In genomic region chr9:98192503-98193335, GRCh38 we compare ENCODE assay signal across 8 cellular contexts. TPM values are rescaled to one million over a fixed set of nuclear protein-coding genes. Genes with fewer than 3 reads are reported as not detected.
DNase-seq lines count a peak whose midpoint lies in the region; ATAC-seq, FAIRE-seq and TF ChIP-seq lines count a peak whose summit lies in the region.

Gene CORO2A (minus strand): TSS chr9:98192637. CDS start chr9:98157660, 34,977 bp downstream.

- ATAC-seq in DND-41 (ENCODE audit: insufficient read depth, low read depth): peak; percentile 69
- ATAC-seq in aorta (ENCODE audit: low FRiP score): peak; percentile 87

- TF ChIP-seq CTCF in DND-41 (IDR thresholded peaks at IDR 0.05; ENCODE audit: borderline replicate concordance, extremely low read depth, low read length, poor library complexity, severe bottlenecking): peak; percentile 48
- peak; percentile 73 for TF ChIP-seq CTCF in H9 (conservative IDR thresholded peaks at IDR 0.05)
- TF ChIP-seq CTCF in astrocyte (IDR thresholded peaks at IDR 0.05; ENCODE audit: insufficient read depth, low read depth, low read length): peak; percentile 26

- peak within 1 kb of the TSS; percentile 25 for H3K27ac ChIP-seq in DND-41 (ENCODE audit: low read length)
- H3K27ac ChIP-seq in H9 (ENCODE audit: insufficient read length, low read depth, low read length): no peak within 1 kb of the TSS
- H3K27ac ChIP-seq in astrocyte (ENCODE audit: low read depth, low read length): peak within 1 kb of the TSS; percentile 48
- H3K27ac ChIP-seq in aorta (ENCODE audit: low read depth in 1 of 2, low read length in 2 of 2): no peak within 1 kb of the TSS

- peak within 1 kb of the TSS; percentile 90 for H2AFZ ChIP-seq in DND-41 (ENCODE audit: low read depth, low read length)
- H2AFZ ChIP-seq in H9 (ENCODE audit: low read length): no peak within 1 kb of the TSS
- peak within 1 kb of the TSS; percentile 90 for H2AFZ ChIP-seq in astrocyte (ENCODE audit: low read depth, low read length)

- no CpG with 5 or more reads among the region's 95 CpGs for WGBS in H9 (ENCODE audit: extremely low coverage, insufficient read length, low lambda C conversion rate)
- WGBS in aorta, 2 donors: 1% methylated on average over 50 to 95 of the region's 95 CpGs

- H2BK5ac ChIP-seq in H9 (ENCODE audit: insufficient read length, low read length): no peak within 1 kb of the TSS

- no peak within 1 kb of the TSS for H2AK5ac ChIP-seq in H9 (ENCODE audit: insufficient read length, low read length)

- peaks cover 28% of the 10 kb centered on the region for H3K4me1 ChIP-seq in DND-41 (ENCODE audit: insufficient read depth, low read length)
- H3K4me1 ChIP-seq in H9 (ENCODE audit: insufficient read depth, low read length): no peaks in the 10 kb centered on the region; the same call in 1 of the 2 replicates
- peaks cover 5% of the 10 kb centered on the region for H3K4me1 ChIP-seq in astrocyte (ENCODE audit: insufficient read depth, low read length)
- no peaks in the 10 kb centered on the region for H3K4me1 ChIP-seq in aorta (ENCODE audit: control insufficient read depth in 1 of 2, insufficient read depth in 2 of 2, low read length in 2 of 2)

- FAIRE-seq in astrocyte (lab: Jason Lieb, UNC): no peak

- H3K79me1 ChIP-seq in H9 (ENCODE audit: insufficient read depth, low read depth, low read length, poor library complexity, severe bottlenecking): no peaks in the 10 kb centered on the region

- no peaks in the 10 kb centered on the region for H3K79me2 ChIP-seq in DND-41 (ENCODE audit: insufficient read depth, low read length)
- no peaks in the 10 kb centered on the region; the same call in 1 of the 2 replicates for H3K79me2 ChIP-seq in H9 (ENCODE audit: insufficient read depth, low read length)
- H3K79me2 ChIP-seq in astrocyte (ENCODE audit: insufficient read depth, low read length): no peaks in the 10 kb centered on the region

- peaks cover 6% of the 10 kb centered on the region for H3K23me2 ChIP-seq in H9 (ENCODE audit: insufficient read length, low read depth, low read length, poor library complexity, severe bottlenecking)

- no peaks in the 10 kb centered on the region; a peak in 1 of 5 replicates for H3K9me3 Mint-ChIP-seq in H9
- H3K9me3 Mint-ChIP-seq in T-helper 2 cell treated with Interferon-gamma antibody and Interleukin-4, amounts not matched to agents 5 μg/mL and 100 μg/mL, for 36 hours: no peaks in the 10 kb centered on the region
- H3K9me3 Mint-ChIP-seq in astrocyte (ENCODE audit: unreplicated experiment): no peaks in the 10 kb centered on the region

- DNase-seq in DND-41 (peak; percentile 76), H9 (peak; percentile 88), NCI-H1092 (lab: John Stamatoyannopoulos, UW) (peak; percentile 79), astrocyte (ENCODE audit: low read depth) (peak; percentile 50), hepatic stellate cell (ENCODE audit: low spot score) (peak; percentile 87), retina (peak; percentile 92), aorta (peak; percentile 78 to 90)
- peak; percentile 76 for DNase-seq in T-helper 2 cell treated with Interferon-gamma antibody and Interleukin-4, amounts not matched to agents 5 μg/mL and 100 μg/mL, for 36 hours (ENCODE audit: low spot score)

- intact Hi-C loops in aorta (cut with DNase I): loop anchor here (2.0 to 10.0 kb wide), 3 partner anchors 78 to 602 kb away; partner anchors contain the start of genes ANKS6 (in 1 of the 2), TRIM14 (in 1 of the 2) and TRMO (in 1 of the 2)

- H3K56ac ChIP-seq in H9 (ENCODE audit: insufficient read length, low read depth, low read length): no peak within 1 kb of the TSS

- H3K4me3 Mint-ChIP-seq in H9 (peak within 1 kb of the TSS; percentile 77 to 89), astrocyte (ENCODE audit: unreplicated experiment) (peak within 1 kb of the TSS; percentile 84)
- H3K4me3 Mint-ChIP-seq in T-helper 2 cell treated with Interferon-gamma antibody and Interleukin-4, amounts not matched to agents 5 μg/mL and 100 μg/mL, for 36 hours: peak within 1 kb of the TSS; percentile 83

- H3K4ac ChIP-seq in H9 (ENCODE audit: low read depth, low read length): no peak within 1 kb of the TSS

- no peaks in the 10 kb centered on the region for H3K36me3 ChIP-seq in DND-41 (ENCODE audit: insufficient read depth, low read length)
- H3K36me3 ChIP-seq in astrocyte (ENCODE audit: insufficient read depth, low read length): no peaks in the 10 kb centered on the region
- no peaks in the 10 kb centered on the region for H3K36me3 ChIP-seq in aorta (ENCODE audit: control insufficient read depth in 1 of 2, insufficient read depth in 2 of 2, low read length in 1 of 2)

- H3K27me3 ChIP-seq in DND-41 (ENCODE audit: insufficient read depth, low read length, poor library complexity) (peaks cover 3% of the 10 kb centered on the region), H9 (ENCODE audit: insufficient read depth, low read length) (no peaks in the 10 kb centered on the region), astrocyte (ENCODE audit: insufficient read depth, low read length) (no peaks in the 10 kb centered on the region), aorta (ENCODE audit: control insufficient read depth in 1 of 2, insufficient read depth in 2 of 2, low read length in 1 of 2) (no peaks in the 10 kb centered on the region)

- H3K4me1 Mint-ChIP-seq in H9: peaks cover 14 to 26% of the 10 kb centered on the region in 2 experiments
- peaks cover 6% of the 10 kb centered on the region for H3K4me1 Mint-ChIP-seq in T-helper 2 cell treated with Interferon-gamma antibody and Interleukin-4, amounts not matched to agents 5 μg/mL and 100 μg/mL, for 36 hours (ENCODE audit: low read depth)
- peaks cover 2% of the 10 kb centered on the region for H3K4me1 Mint-ChIP-seq in astrocyte (ENCODE audit: low read depth, unreplicated experiment)

- H3K27me3 Mint-ChIP-seq in H9 (ENCODE audit: low read depth): peaks cover 2% of the 10 kb centered on the region; the same call in 1 of the 2 replicates
- H3K27me3 Mint-ChIP-seq in T-helper 2 cell treated with Interferon-gamma antibody and Interleukin-4, amounts not matched to agents 5 μg/mL and 100 μg/mL, for 36 hours (ENCODE audit: low read depth): peaks cover 10% of the 10 kb centered on the region
- no peaks in the 10 kb centered on the region for H3K27me3 Mint-ChIP-seq in astrocyte (ENCODE audit: low read depth, unreplicated experiment)

- H3K4me2 ChIP-seq in DND-41 (ENCODE audit: insufficient read depth, low read length) (peak within 1 kb of the TSS; percentile 91), H9 (ENCODE audit: insufficient read depth, insufficient read length, low read length) (peak within 1 kb of the TSS; percentile 50), astrocyte (ENCODE audit: low read length) (peak within 1 kb of the TSS; percentile 91)

- H3K27ac Mint-ChIP-seq in H9: peak within 1 kb of the TSS in 2 of 3 experiments; percentile 69 to 82; a peak in 3 of 7 replicates
- peak within 1 kb of the TSS; percentile 55 for H3K27ac Mint-ChIP-seq in T-helper 2 cell treated with Interferon-gamma antibody and Interleukin-4, amounts not matched to agents 5 μg/mL and 100 μg/mL, for 36 hours
- peak within 1 kb of the TSS; percentile 86 for H3K27ac Mint-ChIP-seq in astrocyte (ENCODE audit: unreplicated experiment)

- H3K9ac ChIP-seq in DND-41 (ENCODE audit: low read depth, low read length): peak within 1 kb of the TSS; percentile 69
- no peak within 1 kb of the TSS for H3K9ac ChIP-seq in H9 (ENCODE audit: extremely low read depth, insufficient read length, low read length)
- H3K9ac ChIP-seq in astrocyte (ENCODE audit: low read length): peak within 1 kb of the TSS; percentile 71

- H3K4me3 ChIP-seq in DND-41 (ENCODE audit: low read depth in 1 of 2, low read length in 2 of 2) (peak within 1 kb of the TSS; percentile 45 to 79; a peak in 3 of 4 replicates), astrocyte (ENCODE audit: insufficient read depth, low read depth, low read length) (peak within 1 kb of the TSS; percentile 68), aorta (ENCODE audit: low read length in 2 of 2) (peak within 1 kb of the TSS; percentile 62)

- no peak within 1 kb of the TSS for H2BK12ac ChIP-seq in H9 (ENCODE audit: insufficient read length, low read depth, low read length)

- H3K9me3 ChIP-seq in DND-41 (ENCODE audit: insufficient read depth, low read length, severe bottlenecking) (no peaks in the 10 kb centered on the region), H9 (ENCODE audit: control insufficient read depth, low read depth, low read length) (no peaks in the 10 kb centered on the region), astrocyte (ENCODE audit: insufficient read depth, low read depth, low read length) (no peaks in the 10 kb centered on the region), aorta (ENCODE audit: control insufficient read depth, low read length) (no peaks in the 10 kb centered on the region)

- no peak within 1 kb of the TSS for H4K5ac ChIP-seq in H9 (ENCODE audit: insufficient read length, low read depth, low read length)

- H2BK20ac ChIP-seq in H9 (ENCODE audit: low read depth, low read length, poor library complexity, severe bottlenecking): no peak within 1 kb of the TSS

- no peak within 1 kb of the TSS for H3T11ph ChIP-seq in H9 (ENCODE audit: low read length)

- H3K36me3 Mint-ChIP-seq in H9 (ENCODE audit: insufficient read depth in 1 of 3, low read depth in 3 of 3): no peaks in the 10 kb centered on the region
- H3K36me3 Mint-ChIP-seq in T-helper 2 cell treated with Interferon-gamma antibody and Interleukin-4, amounts not matched to agents 5 μg/mL and 100 μg/mL, for 36 hours (ENCODE audit: low read depth): no peaks in the 10 kb centered on the region
- peaks cover 4% of the 10 kb centered on the region for H3K36me3 Mint-ChIP-seq in astrocyte (ENCODE audit: low read depth, unreplicated experiment)

- no peak within 1 kb of the TSS for H2BK120ac ChIP-seq in H9 (ENCODE audit: low read depth, low read length, poor library complexity, severe bottlenecking)

- H3K18ac ChIP-seq in H9 (ENCODE audit: insufficient read length, low read depth, low read length): no peak within 1 kb of the TSS

- H4K8ac ChIP-seq in H9 (replicated peaks; ENCODE audit: insufficient read length, low read depth, low read length): no peak within 1 kb of the TSS

- no peak within 1 kb of the TSS for H4K91ac ChIP-seq in H9 (ENCODE audit: insufficient read length, low read depth, low read length)

- no peak within 1 kb of the TSS for H3K23ac ChIP-seq in H9 (ENCODE audit: insufficient read length, low read depth, low read length)

- no peaks in the 10 kb centered on the region for H4K20me1 ChIP-seq in DND-41 (ENCODE audit: insufficient read depth, low read length)
- H4K20me1 ChIP-seq in H9 (ENCODE audit: control insufficient read depth, insufficient read depth, insufficient read length): no peaks in the 10 kb centered on the region
- H4K20me1 ChIP-seq in astrocyte (ENCODE audit: insufficient read depth, low read length): no peaks in the 10 kb centered on the region

- H2BK15ac ChIP-seq in H9 (ENCODE audit: low read depth, low read length): no peak within 1 kb of the TSS

- H3K14ac ChIP-seq in H9 (ENCODE audit: insufficient read depth, low read length): peak within 1 kb of the TSS; percentile 50

RNA-seq across cellular contexts. Expression of gene CORO2A, which starts in this region (rescaled TPM):
- total RNA-seq in H9 (2021) (15.5 and 15.8 TPM in 2 replicates), astrocyte (11.1 TPM in 2 replicates), aorta (1 to 10 TPM; 1.6 to 3.7 TPM)
- polyA plus RNA-seq in aorta: 1 to 10 TPM in 1 of 2 donors, under 1 TPM in 1; 0.31 to 8.3 TPM

Comparison
In these comparisons a context has a peak if more than half of its experiments do, and no peak if none do; other contexts are left out.
1. H3K27ac ChIP-seq: peak in DND-41 (single experiment) and astrocyte (single experiment); none in H9 (single experiment) and aorta (0 of 2).
2. Peak in every context shown above with its lines, with median percentiles within 50 percentile points of each other: DNase-seq, H3K4me2 ChIP-seq, H3K4me3 ChIP-seq, CTCF ChIP-seq, H3K27ac Mint-ChIP-seq and H3K4me3 Mint-ChIP-seq.